Comparison of ENCODE assay signal across 8 cellular contexts in genomic region chr11:62839050-62840015, GRCh38. TPM values are rescaled to one million over a fixed set of nuclear protein-coding genes. Genes with fewer than 3 reads are reported as not detected.
DNase-seq lines count a peak whose midpoint lies in the region; ATAC-seq, FAIRE-seq and TF ChIP-seq lines count a peak whose summit lies in the region.

TSS of gene WDR74 (minus strand) at chr11:62839590. CDS start at chr11:62839570, 20 bp downstream.

- H4K5ac ChIP-seq in IMR-90 (ENCODE audit: low read depth, low read length) = peak within 1 kb of the TSS; percentile 81

- H3K14ac ChIP-seq in IMR-90 (replicated peaks; ENCODE audit: low read depth, low read length) = peak within 1 kb of the TSS; percentile 99

- peak; percentile 78 for DNase-seq in D721Med (ENCODE audit: insufficient read length, low spot score)
- peak; percentile 92 for DNase-seq in IMR-90
- peak; percentile 94 for DNase-seq in activated CD8-positive, alpha-beta memory T cell treated with anti-CD3 and anti-CD28 coated beads, Interleukin-2, amount 50 U/mL, for 48 hours
- DNase-seq in epithelial cell of esophagus (ENCODE audit: low read depth) = peak; percentile 95
- peak; percentile 79 to 82 for DNase-seq in stimulated activated CD8-positive, alpha-beta memory T cell treated with anti-CD3 and anti-CD28 coated beads, Interleukin-4, amount 100 ng/mL, for 1 hour (ENCODE audit: low read depth in 2 of 2, low spot score in 1 of 2)

- no peaks in the 10 kb centered on the region for H3K9me1 ChIP-seq in IMR-90 (ENCODE audit: insufficient read depth, low read length)

- H4K20me1 ChIP-seq in IMR-90 (ENCODE audit: insufficient read depth, low read length) (no peaks in the 10 kb centered on the region; the same call in none of the 2 replicates), OCI-LY3 (ENCODE audit: insufficient read depth, low read length) (no peaks in the 10 kb centered on the region)

- in situ Hi-C loops in IMR-90 (cut with MboI; ENCODE audit: low sequenced_read_pairs) = no loop called here

- peak within 1 kb of the TSS; percentile 74; the same call in 1 of the 2 replicates for H3K18ac ChIP-seq in IMR-90 (ENCODE audit: low read depth, low read length)

- H2AK5ac ChIP-seq in IMR-90 (ENCODE audit: low read depth, low read length) = peak within 1 kb of the TSS; percentile 83

- intact Hi-C loops in IMR-90 (cut with micrococcal nuclease) = loop anchor here (2.0 kb wide), 1 partner anchor 23 kb away; no protein-coding TSS in a partner anchor

- H4K91ac ChIP-seq in IMR-90 (ENCODE audit: insufficient read depth, low read depth, low read length) = peak within 1 kb of the TSS; percentile 68

- H3K9me3 ChIP-seq in IMR-90 (ENCODE audit: control insufficient read depth, insufficient read depth, low read length) (no peaks in the 10 kb centered on the region), OCI-LY3 (ENCODE audit: insufficient read depth, low read length) (no peaks in the 10 kb centered on the region), mononuclear cell (ENCODE audit: low read depth, low read length) (no peaks in the 10 kb centered on the region)

- H2BK15ac ChIP-seq in IMR-90 (ENCODE audit: low read depth, low read length) = no peak within 1 kb of the TSS

- CTCF ChIA-PET in IMR-90 (lab: Yijun Ruan, JAX) = interaction anchor here (0.6 kb wide), 1 partner anchor 345 kb away, joined by 7 read pairs; no protein-coding TSS in a partner anchor

- TF ChIP-seq RAD21 in IMR-90 (IDR thresholded peaks at IDR 0.05; ENCODE audit: low read length) = no peak; the same call in 1 of the 2 replicates

- TF ChIP-seq CTCF in D721Med (IDR thresholded peaks at IDR 0.05; ENCODE audit: insufficient read depth, missing control alignments) = no peak
- no peak for TF ChIP-seq CTCF in IMR-90 (conservative IDR thresholded peaks at IDR 0.05; ENCODE audit: low read depth, low read length)
- 0 out of 2 replicates have a peak, but pooled peaks have one; percentile 4 for TF ChIP-seq CTCF in OCI-LY3 (IDR thresholded peaks at IDR 0.05; ENCODE audit: low read depth, low read length)
- no peak for TF ChIP-seq CTCF in epithelial cell of esophagus (IDR thresholded peaks at IDR 0.05; ENCODE audit: insufficient read depth, low read depth, low read length, missing control alignments)

- H3K9ac ChIP-seq in IMR-90 (ENCODE audit: low read depth, low read length) (peak within 1 kb of the TSS; percentile 79), OCI-LY3 (ENCODE audit: low read length) (peak within 1 kb of the TSS; percentile 96)

- peak within 1 kb of the TSS; percentile 97 for H3K4ac ChIP-seq in IMR-90 (ENCODE audit: low read depth, low read length)

- H3K36me3 ChIP-seq in IMR-90 (ENCODE audit: control insufficient read depth, insufficient read depth, low read length) = peaks cover 15% of the 10 kb centered on the region
- peaks cover 24% of the 10 kb centered on the region for H3K36me3 ChIP-seq in OCI-LY3 (replicated peaks; ENCODE audit: low read depth, low read length)

- H3K79me2 ChIP-seq in OCI-LY3 (ENCODE audit: low read length) = peaks cover 45% of the 10 kb centered on the region

- H3K56ac ChIP-seq in IMR-90 (ENCODE audit: extremely low read depth, insufficient read depth, low read length) = peak within 1 kb of the TSS; percentile 59

- H3K23ac ChIP-seq in IMR-90 (ENCODE audit: low read depth, low read length) = peak within 1 kb of the TSS; percentile 99

- WGBS in IMR-90 (ENCODE audit: extremely low coverage in 2 of 2, insufficient read length in 1 of 2), 2 experiments = 0% methylated on average over 37 of the region's 66 CpGs; no CpG with 5 or more reads in 1 of the 2 experiments

- H3K27ac ChIP-seq in IMR-90 (ENCODE audit: insufficient read depth, low read length) = peak within 1 kb of the TSS; percentile 83
- H3K27ac ChIP-seq in OCI-LY3 (ENCODE audit: low read length) = peak within 1 kb of the TSS; percentile 98

- H2AFZ ChIP-seq in IMR-90 (replicated peaks; ENCODE audit: low read length, poor library complexity) (peak within 1 kb of the TSS; percentile 96), OCI-LY3 (ENCODE audit: low read depth, low read length) (peak within 1 kb of the TSS; percentile 94)

- no peaks in the 10 kb centered on the region for H3K27me3 ChIP-seq in IMR-90 (ENCODE audit: control insufficient read depth, insufficient read depth, low read length)
- H3K27me3 ChIP-seq in OCI-LY3 (ENCODE audit: low read depth, low read length) = no peaks in the 10 kb centered on the region
- no peaks in the 10 kb centered on the region for H3K27me3 ChIP-seq in mononuclear cell (ENCODE audit: insufficient read depth, low read length)

- peaks cover 17 to 40% of the 10 kb centered on the region in 2 experiments; a peak in 3 of 4 replicates for H3K79me1 ChIP-seq in IMR-90 (ENCODE audit: low read depth in 1 of 2, low read length in 2 of 2)

- H2BK20ac ChIP-seq in IMR-90 (ENCODE audit: low read depth, low read length) = no peak within 1 kb of the TSS

- H2BK5ac ChIP-seq in IMR-90 (ENCODE audit: low read depth, low read length, poor library complexity, severe bottlenecking) = peak within 1 kb of the TSS; percentile 90

- H3K4me1 ChIP-seq in IMR-90 (ENCODE audit: control insufficient read depth, insufficient read depth, low read length) (peaks cover 8% of the 10 kb centered on the region), OCI-LY3 (ENCODE audit: low read length) (peaks cover 27% of the 10 kb centered on the region), mononuclear cell (ENCODE audit: insufficient read depth, low read length) (peaks cover 34% of the 10 kb centered on the region)

- peak; percentile 87 for TF ChIP-seq POLR2A in IMR-90 (IDR thresholded peaks at IDR 0.05; ENCODE audit: low read depth, low read length)

- peak within 1 kb of the TSS; percentile 3 to 97; a peak in 2 of 4 replicates for H4K8ac ChIP-seq in IMR-90 (ENCODE audit: low read depth in 2 of 2, low read length in 2 of 2)

- peak within 1 kb of the TSS; percentile 55; the same call in 1 of the 2 replicates for H2BK120ac ChIP-seq in IMR-90 (ENCODE audit: low read depth, low read length)

- dilution Hi-C loops in IMR-90 (cut with HindIII; ENCODE audit: low sequenced_read_pairs, unreplicated experiment) = no loop called here

- POLR2A ChIA-PET in IMR-90 (lab: Charles Lee; ENCODE audit: unreplicated experiment) = interaction anchor here (0.6 to 2.1 kb wide), 3 partner anchors 22 to 125 kb away, joined by 3 to 8 read pairs (median 6); partner anchors contain the start of gene ZBTB3

- H3K4me2 ChIP-seq in IMR-90 (ENCODE audit: low read depth, low read length) (peak within 1 kb of the TSS; percentile 98), OCI-LY3 (ENCODE audit: low read length) (peak within 1 kb of the TSS; percentile 96)

- FAIRE-seq in D721Med (lab: Jason Lieb, UNC) = no peak

- H3K4me3 ChIP-seq in IMR-90 (ENCODE audit: insufficient read depth, low read depth, low read length) (peak within 1 kb of the TSS; percentile 71), OCI-LY3 (ENCODE audit: low read length) (peak within 1 kb of the TSS; percentile 97), epithelial cell of esophagus (ENCODE audit: low read length) (peak within 1 kb of the TSS; percentile 97), mononuclear cell (ENCODE audit: low read length) (peak within 1 kb of the TSS; percentile 66)

- peak within 1 kb of the TSS; percentile 98 for H2AK9ac ChIP-seq in IMR-90 (replicated peaks; ENCODE audit: low read depth, low read length, poor library complexity)

- peak; percentile 38 for ATAC-seq in GM21447 (IDR thresholded peaks at IDR 0.05; ENCODE audit: unreplicated experiment)
- ATAC-seq in IMR-90 (ENCODE audit: low read depth) = peak; percentile 43

- BruUV-seq in IMR-90 (replicated peaks; lab: Mats Ljungman, UMichigan) = no TSS peak

TF ChIP-seq in IMR-90, 13 proteins besides CTCF, POLR2A, EP300 and RAD21:
- TF ChIP-seq NFE2L2 (IDR thresholded peaks at IDR 0.05; ENCODE audit: low read depth, low read length) = no peak; the same call in 1 of the 2 replicates
- TF ChIP-seq MAZ (IDR thresholded peaks at IDR 0.05; ENCODE audit: borderline replicate concordance, low read depth, low read length) = peak; percentile 66; the same call in 1 of the 2 replicates
- no peak for TF ChIP-seq CHD1 (IDR thresholded peaks at IDR 0.05; ENCODE audit: low read depth, low read length)
- no peak for TF ChIP-seq BHLHE40 (IDR thresholded peaks at IDR 0.05; ENCODE audit: low read depth, low read length)
- no peak for TF ChIP-seq CEBPB (IDR thresholded peaks at IDR 0.05; ENCODE audit: low read depth, low read length)
- TF ChIP-seq MXI1 (IDR thresholded peaks at IDR 0.05; ENCODE audit: borderline replicate concordance, low read depth, low read length) = peak; percentile 100
- TF ChIP-seq SMC3 (IDR thresholded peaks at IDR 0.05; ENCODE audit: low read depth, low read length) = no peak
- TF ChIP-seq MAFK (IDR thresholded peaks at IDR 0.05; ENCODE audit: low read depth, low read length) = no peak
- 0 out of 2 replicates have a peak, but pooled peaks have one; percentile 2 for TF ChIP-seq FOS (IDR thresholded peaks at IDR 0.05; ENCODE audit: low read depth, low read length)
- TF ChIP-seq, protein P1, sequence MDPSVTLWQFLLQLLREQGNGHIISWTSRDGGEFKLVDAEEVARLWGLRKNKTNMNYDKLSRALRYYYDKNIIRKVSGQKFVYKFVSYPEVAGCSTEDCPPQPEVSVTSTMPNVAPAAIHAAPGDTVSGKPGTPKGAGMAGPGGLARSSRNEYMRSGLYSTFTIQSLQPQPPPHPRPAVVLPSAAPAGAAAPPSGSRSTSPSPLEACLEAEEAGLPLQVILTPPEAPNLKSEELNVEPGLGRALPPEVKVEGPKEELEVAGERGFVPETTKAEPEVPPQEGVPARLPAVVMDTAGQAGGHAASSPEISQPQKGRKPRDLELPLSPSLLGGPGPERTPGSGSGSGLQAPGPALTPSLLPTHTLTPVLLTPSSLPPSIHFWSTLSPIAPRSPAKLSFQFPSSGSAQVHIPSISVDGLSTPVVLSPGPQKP (IDR thresholded peaks at IDR 0.05; ENCODE audit: borderline replicate concordance, low read depth, low read length) = peak; percentile 50; the same call in 1 of the 2 replicates

RNA-seq across cellular contexts. Expression of gene WDR74, which starts in this region (rescaled TPM):
- total RNA-seq in IMR-90 (2012; rRNA removed) (40.8 and 44.3 TPM in 2 replicates), mononuclear cell (143 TPM)
- 38.4 and 41.9 TPM in 2 replicates for polyA plus RNA-seq in IMR-90 (2012; rRNA removed)
- polyA plus RNA-seq in IMR-90 (2012; cell fraction: cytosol; rRNA removed) = 31.9 and 59.9 TPM in 2 replicates
- polyA plus RNA-seq in IMR-90 (2012; cell fraction: nucleus; rRNA removed; ENCODE audit: low replicate concordance) = 66.2 and 131 TPM in 2 replicates

Comparison
In these comparisons a context has a peak if more than half of its experiments do, and no peak if none do; other contexts are left out.
1. Peak in every context shown above with its lines: DNase-seq, ATAC-seq, H3K4me3 ChIP-seq and H3K27ac ChIP-seq.